20 cellular contexts compared by ENCODE assay signal in genomic region chr6:100468013-100468622, GRCh38. TPM values are rescaled to one million over a fixed set of nuclear protein-coding genes. Genes with fewer than 3 reads are reported as not detected.
"Had no signal": no experiment of that assay in that cellular context is flagged by ENCODE, and none has a peak within 500 bp of the region (broad histone marks: within the 10 kb centered on the region; RNA-seq: fewer than 3 reads in every experiment).

No MANE protein-coding gene starts in this region.

- H3K4me3 ChIP-seq: body of pancreas, dorsolateral prefrontal cortex, left ventricle myocardium inferior, ovary, psoas muscle, SK-N-MC, smooth muscle cell, upper lobe of left lung had no signal

- H3K9me3 Mint-ChIP-seq: stimulated activated effector memory CD8-positive, alpha-beta T cell treated with anti-CD3 and anti-CD28 coated beads, Interleukin-12 subunit alpha, Interleukin-12 subunit beta, amount 100 ng/mL, for 72 hours had no signal

- H3K4me3 Mint-ChIP-seq: activated CD4-positive, alpha-beta T cell treated with anti-CD3 and anti-CD28 coated beads, Interleukin-2, amount 10 ng/mL, durations not matched to agents 7 days and 5 days; activated naive CD8-positive, alpha-beta T cell; stimulated activated effector memory CD8-positive, alpha-beta T cell treated with anti-CD3 and anti-CD28 coated beads, Interleukin-12 subunit alpha, Interleukin-12 subunit beta, amount 100 ng/mL, for 72 hours had no signal

- H3K27me3 ChIP-seq: ovary had no signal

- DNase-seq: activated CD4-positive, alpha-beta T cell treated with anti-CD3 and anti-CD28 coated beads, Interleukin-2, amount 10 ng/mL, durations not matched to agents 7 days and 5 days; body of pancreas; caudate nucleus; dorsolateral prefrontal cortex; foreskin melanocyte; hypothalamus; left ventricle myocardium inferior; ovary; psoas muscle; stimulated activated CD4-positive, alpha-beta T cell treated with anti-CD3 and anti-CD28 coated beads, Interleukin-4, amount 100 ng/mL, for 24 hours; T1000; testis had no signal

- H3K4me1 ChIP-seq: testis had no signal

- H3K36me3 Mint-ChIP-seq: stimulated activated effector memory CD8-positive, alpha-beta T cell treated with anti-CD3 and anti-CD28 coated beads, Interleukin-12 subunit alpha, Interleukin-12 subunit beta, amount 100 ng/mL, for 72 hours had no signal

- H3K27ac ChIP-seq: body of pancreas, dorsolateral prefrontal cortex, epithelial cell of prostate, left ventricle myocardium inferior, ovary, psoas muscle, SK-N-MC, testis, upper lobe of left lung had no signal

- H3K9me3 ChIP-seq: body of pancreas, left ventricle myocardium inferior, ovary, psoas muscle, testis, upper lobe of left lung had no signal

- ATAC-seq: activated CD4-positive, CD25-positive, alpha-beta regulatory T cell treated with anti-CD3 and anti-CD28 coated beads, Interleukin-2, amount 50 U/mL, for 24 hours; body of pancreas; psoas muscle; stimulated activated effector memory CD8-positive, alpha-beta T cell treated with anti-CD3 and anti-CD28 coated beads, Interleukin-12 subunit alpha, Interleukin-12 subunit beta, amount 100 ng/mL, for 72 hours had no signal

- H3K27ac Mint-ChIP-seq: activated CD4-positive, alpha-beta T cell treated with anti-CD3 and anti-CD28 coated beads, Interleukin-2, amount 10 ng/mL, durations not matched to agents 7 days and 5 days; activated naive CD8-positive, alpha-beta T cell; stimulated activated effector memory CD8-positive, alpha-beta T cell treated with anti-CD3 and anti-CD28 coated beads, Interleukin-12 subunit alpha, Interleukin-12 subunit beta, amount 100 ng/mL, for 72 hours had no signal

- H3K36me3 ChIP-seq: left ventricle myocardium inferior, ovary, upper lobe of left lung had no signal

RNA-seq across cellular contexts. Expression of gene SIM1, which starts 3.4 kb away (rescaled TPM):
- total RNA-seq: activated CD4-positive, alpha-beta T cell treated with anti-CD3 and anti-CD28 coated beads, Interleukin-2, amount 10 ng/mL, durations not matched to agents 7 days and 5 days; dorsolateral prefrontal cortex; fibroblast of lung; left ventricle myocardium inferior; smooth muscle cell; upper lobe of left lung had no signal
- polyA plus RNA-seq: fibroblast of lung, ovary, smooth muscle cell had no signal
